8 cellular contexts compared by ENCODE assay signal in genomic region chr17:17303010-17303846, GRCh38. TPM values are rescaled to one million over a fixed set of nuclear protein-coding genes. Genes with fewer than 3 reads are reported as not detected.
DNase-seq lines count a peak whose midpoint lies in the region; ATAC-seq and TF ChIP-seq lines count a peak whose summit lies in the region.

Gene NT5M, plus strand, starts transcription at chr17:17303373. Its CDS starts 178 bp downstream, at chr17:17303551.

- ATAC-seq in GM21360 (IDR thresholded peaks at IDR 0.05; ENCODE audit: unreplicated experiment): peak; percentile 56

- 0 out of 2 replicates have a peak, but pooled peaks cover 4% of the 10 kb centered on the region for H3K36me3 ChIP-seq in KOPT-K1 (ENCODE audit: insufficient read depth, low read length)
- H3K36me3 ChIP-seq in testis (ENCODE audit: low read depth, missing control alignments): no peaks in the 10 kb centered on the region

- peak within 1 kb of the TSS; percentile 69 for H3K4me3 ChIP-seq in testis

- intact Hi-C loops in testis (cut with DNase I; ENCODE audit: low total_unique reads): no loop called here

- H3K4me1 ChIP-seq in testis: peaks cover 6% of the 10 kb centered on the region

- no peaks in the 10 kb centered on the region for H3K27me3 ChIP-seq in testis

- H3K27ac ChIP-seq in KOPT-K1 (ENCODE audit: low read depth, low read length, poor library complexity, severe bottlenecking) (peak within 1 kb of the TSS; percentile 92), testis (peak within 1 kb of the TSS; percentile 41 to 77)

- H3K9me3 ChIP-seq in KOPT-K1 (ENCODE audit: insufficient read depth, low read length, poor library complexity, severe bottlenecking) (no peaks in the 10 kb centered on the region), testis (no peaks in the 10 kb centered on the region)

- peak; percentile 66 for DNase-seq in CMK (ENCODE audit: low read depth)
- peak; percentile 96 to 99 for DNase-seq in SHP77 (lab: John Stamatoyannopoulos, UW)
- DNase-seq in activated naive CD4-positive, alpha-beta T cell treated with Interleukin-2 at 50 U/mL for 16 hours: peak; percentile 71
- peak; percentile 73 for DNase-seq in globus pallidus (ENCODE audit: low spot score)
- DNase-seq in occipital lobe (lab: John Stamatoyannopoulos, UW): peak; percentile 57
- DNase-seq in testis: peak; percentile 92

- WGBS in testis, 2 donors: 1 to 2% methylated on average over 10 to 70 of the region's 107 CpGs

- no peak for TF ChIP-seq POLR2A in testis (IDR thresholded peaks at IDR 0.05)

- no peak for TF ChIP-seq CTCF in testis (IDR thresholded peaks at IDR 0.05)

RNA-seq across cellular contexts. Expression of gene NT5M, which starts in this region (rescaled TPM):
- total RNA-seq in occipital lobe (5.6 TPM), testis (10 to 100 TPM; 33.5 to 47.5 TPM)
- polyA plus RNA-seq in testis (ENCODE audit: insufficient read depth, low read depth, low replicate concordance): 26.1 TPM

Comparison
In these comparisons a context has a peak if more than half of its experiments do, and no peak if none do; other contexts are left out.
1. Peak in every context shown above with its lines: DNase-seq, ATAC-seq, H3K4me3 ChIP-seq and H3K27ac ChIP-seq.